8 cellular contexts compared by ENCODE assay signal in genomic region chr13:48303331-48304131, GRCh38. TPM values are rescaled to one million over a fixed set of nuclear protein-coding genes. Genes with fewer than 3 reads are reported as not detected.
DNase-seq lines count a peak whose midpoint lies in the region; ATAC-seq and TF ChIP-seq lines count a peak whose summit lies in the region.

TSS of gene RB1 (plus strand) at chr13:48303751. CDS start at chr13:48303913, 162 bp downstream.

- H3K4me2 ChIP-seq in smooth muscle cell, result peak within 1 kb of the TSS; percentile 100

- CTCF ChIA-PET in activated B cell treated with CpG ODN at 0.5 μM for 24 hours (lab: Charles Lee), result interaction anchor here (1.4 to 1.9 kb wide), 2 partner anchors 31 to 177 kb away, joined by 5 to 6 read pairs; no protein-coding TSS in a partner anchor

- H3K9me3 Mint-ChIP-seq in activated B cell treated with CpG ODN at 0.5 μM for 24 hours, result no peaks in the 10 kb centered on the region

- peaks cover 39% of the 10 kb centered on the region for H3K4me1 Mint-ChIP-seq in activated B cell treated with CpG ODN at 0.5 μM for 24 hours

- H3K36me3 ChIP-seq in smooth muscle cell (ENCODE audit: low read depth), result no peaks in the 10 kb centered on the region

- H3K36me3 Mint-ChIP-seq in activated B cell treated with CpG ODN at 0.5 μM for 24 hours (ENCODE audit: low read depth), result peaks cover 35% of the 10 kb centered on the region

- in situ Hi-C loops in ACHN (cut with HindIII; ENCODE audit: low pct_ligation_motif_present, low pct_unique_long_range_greater_than_20kb, low sequenced_read_pairs), result no loop called here

- H3K4me1 ChIP-seq in smooth muscle cell (ENCODE audit: low read depth), result peaks cover 9% of the 10 kb centered on the region

- H3F3A ChIP-seq in smooth muscle cell (ENCODE audit: low read depth), result no peaks in the 10 kb centered on the region

- peak within 1 kb of the TSS; percentile 99 for H3K4me3 Mint-ChIP-seq in activated B cell treated with CpG ODN at 0.5 μM for 24 hours

- peaks cover 13% of the 10 kb centered on the region for H4K20me1 ChIP-seq in smooth muscle cell (ENCODE audit: low read depth)

- H3K9me3 ChIP-seq in smooth muscle cell (replicated peaks; ENCODE audit: low read depth), result no peaks in the 10 kb centered on the region

- H3K27ac Mint-ChIP-seq in activated B cell treated with CpG ODN at 0.5 μM for 24 hours, result peak within 1 kb of the TSS; percentile 100

- intact Hi-C loops in activated B cell treated with CpG ODN at 0.5 μM for 24 hours (cut with micrococcal nuclease), result loop anchor here (1.0 to 10.0 kb wide), 20 partner anchors 16 to 1921 kb away; partner anchors contain the start of genes CAB39L, KPNA3, MED4 and RCBTB2

- no peak for TF ChIP-seq CTCF in activated B cell treated with CpG ODN at 0.5 μM for 24 hours (IDR thresholded peaks at IDR 0.05)
- no peak for TF ChIP-seq CTCF in cardiac fibroblast (IDR thresholded peaks at IDR 0.05; ENCODE audit: low read depth, low read length)
- TF ChIP-seq CTCF in smooth muscle cell (IDR thresholded peaks at IDR 0.05; ENCODE audit: borderline replicate concordance, insufficient read depth, poor library complexity, severe bottlenecking), result no peak

- peak within 1 kb of the TSS; percentile 100 for H2AFZ ChIP-seq in smooth muscle cell (ENCODE audit: low read depth)

- H3K27ac ChIP-seq in smooth muscle cell (ENCODE audit: low read depth), result peak within 1 kb of the TSS; percentile 97

- WGBS in smooth muscle cell (ENCODE audit: low lambda C conversion rate), result under 1% methylated on average over 50 of the region's 97 CpGs

- ATAC-seq in GM18870 (IDR thresholded peaks at IDR 0.05; ENCODE audit: unreplicated experiment) (peak; percentile 55), HG03108 (IDR thresholded peaks at IDR 0.05; ENCODE audit: unreplicated experiment) (peak; percentile 67), activated B cell treated with CpG ODN at 0.5 μM for 24 hours (ENCODE audit: low read depth) (peak; percentile 71)

- H3K9ac ChIP-seq in smooth muscle cell (ENCODE audit: low read depth), result peak within 1 kb of the TSS; percentile 96

- no peaks in the 10 kb centered on the region for H3K27me3 Mint-ChIP-seq in activated B cell treated with CpG ODN at 0.5 μM for 24 hours

- H3K79me2 ChIP-seq in smooth muscle cell (ENCODE audit: low read depth), result peaks cover 35% of the 10 kb centered on the region

- H3K4me3 ChIP-seq in cardiac fibroblast (replicated peaks in 1 of 2; ENCODE audit: low read depth in 2 of 2, low read length in 2 of 2), result peak within 1 kb of the TSS; percentile 75 to 76
- H3K4me3 ChIP-seq in smooth muscle cell, result peak within 1 kb of the TSS; percentile 100

- no peaks in the 10 kb centered on the region for H3K27me3 ChIP-seq in smooth muscle cell (ENCODE audit: low read depth)

- peak; percentile 90 for DNase-seq in ACHN
- peak; percentile 73 for DNase-seq in NCI-H2227 treated with DMSO at 0.1 percent for 48 hours (lab: John Stamatoyannopoulos, UW)
- DNase-seq in activated B cell treated with CpG ODN at 0.5 μM for 24 hours, result peak; percentile 90
- peak; percentile 93 to 95 for DNase-seq in cardiac fibroblast (ENCODE audit: low read depth in 2 of 2)
- peak; percentile 88 for DNase-seq in iPS-NIHi7 (ENCODE audit: extremely low spot score)
- peak; percentile 64 for DNase-seq in smooth muscle cell (lab: John Stamatoyannopoulos, UW; ENCODE audit: unreplicated experiment)

- POLR2A ChIA-PET in activated B cell treated with CpG ODN at 0.5 μM for 24 hours (lab: Charles Lee), result interaction anchor here (0.7 to 5.5 kb wide), 24 partner anchors 10 to 278 kb away, joined by 3 to 55 read pairs (median 7); partner anchors contain the start of genes ITM2B, MED4 and NUDT15

RNA-seq across cellular contexts. Expression of gene RB1, which starts in this region (rescaled TPM):
- total RNA-seq in activated B cell treated with CpG ODN at 0.5 μM for 24 hours (61.1 and 70.5 TPM in 2 replicates), smooth muscle cell (38.1 and 40.2 TPM in 2 replicates)
- polyA plus RNA-seq in smooth muscle cell, result 12.5 and 15.1 TPM in 2 replicates

Comparison
In these comparisons a context has a peak if more than half of its experiments do, and no peak if none do; other contexts are left out.
1. Peak in every context shown above with its lines: DNase-seq, ATAC-seq, H3K4me3 ChIP-seq and H3K27ac ChIP-seq.